35 cellular contexts compared by ENCODE assay signal in the genomic region with DNA sequence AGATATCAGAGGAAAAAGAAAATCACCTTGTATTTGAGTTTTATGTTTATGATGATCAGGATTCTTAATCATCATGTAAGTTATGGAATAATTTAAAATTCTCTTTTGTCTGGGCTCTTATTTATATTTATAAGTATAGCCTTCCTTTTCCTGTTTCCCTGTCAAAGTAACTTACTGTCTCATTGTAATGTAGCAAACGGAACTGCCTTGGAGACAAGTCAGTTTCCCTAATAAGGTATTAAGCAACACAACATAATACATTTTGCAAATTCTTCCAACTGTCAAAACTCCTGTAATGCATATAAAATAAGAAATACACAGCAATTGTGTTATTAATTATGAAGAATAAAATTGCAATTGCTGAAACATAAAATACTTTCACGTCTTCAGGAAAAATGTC.
"Had no signal": no experiment of that assay in that cellular context is flagged by ENCODE, and none has a peak within 500 bp of the region (broad histone marks: within the 10 kb centered on the region; RNA-seq: fewer than 3 reads in every experiment).

No MANE protein-coding gene starts in this region.

- H3K27me3 ChIP-seq: adrenal gland, body of pancreas, brain microvascular endothelial cell, breast epithelium had no signal

- H3K4me3 Mint-ChIP-seq: activated B cell treated with CpG ODN at 0.5 μM for 24 hours; activated CD4-positive, alpha-beta memory T cell treated with anti-CD3 and anti-CD28 coated beads for 36 hours; activated CD4-positive, alpha-beta T cell treated with anti-CD3 and anti-CD28 coated beads, Interleukin-2, amount 10 ng/mL, durations not matched to agents 24 days and 14 days; activated CD8-positive, alpha-beta T cell treated with anti-CD3 and anti-CD28 coated beads for 36 hours; activated naive CD4-positive, alpha-beta T cell treated with anti-CD3 and anti-CD28 coated beads for 36 hours; activated naive CD8-positive, alpha-beta T cell treated with anti-CD3 and anti-CD28 coated beads for 36 hours; activated T-cell treated with anti-CD3 and anti-CD28 coated beads, Interleukin-2, amount 50 U/mL, for 4 hours; activated T-cell treated with anti-CD3 and anti-CD28 coated beads, Interleukin-2, amount 50 U/mL, for 72 hours; activated T-helper 1 cell treated with anti-CD3 and anti-CD28 coated beads, Interleukin-12 subunit alpha, Interleukin-12 subunit beta, Interleukin-2, Interleukin-4 antibody, amounts not matched to agents 30 ng/mL and 10 ng/mL and 1 ng/mL, durations not matched to agents 14 hours and 24 hours and 36 hours; activated T-helper 17 cell treated with anti-CD3 and anti-CD28 coated beads, Interleukin-2, amount 50 U/mL, for 72 hours; T-helper 1 cell treated with Interleukin-12 subunit alpha and Interleukin-12 subunit beta and Interleukin-4 antibody, amounts not matched to agents 30 μg/mL and 1 μg/mL, for 36 hours; T-helper 2 cell treated with Interferon-gamma antibody and Interleukin-4, amounts not matched to agents 5 μg/mL and 100 μg/mL, for 36 hours had no signal

- H3K27ac ChIP-seq: adrenal gland, body of pancreas, brain microvascular endothelial cell, breast epithelium, VCaP had no signal

- H3K9me3 ChIP-seq: adrenal gland, body of pancreas, breast epithelium had no signal

- H3K4me1 Mint-ChIP-seq: activated B cell treated with CpG ODN at 0.5 μM for 24 hours; activated CD4-positive, alpha-beta T cell treated with anti-CD3 and anti-CD28 coated beads, Interleukin-2, amount 10 ng/mL, durations not matched to agents 24 days and 14 days; activated naive CD8-positive, alpha-beta T cell treated with anti-CD3 and anti-CD28 coated beads for 36 hours; activated T-helper 17 cell treated with anti-CD3 and anti-CD28 coated beads, Interleukin-2, amount 50 U/mL, for 72 hours had no signal

- ATAC-seq: activated CD8-positive, alpha-beta T cell treated with anti-CD3 and anti-CD28 coated beads for 36 hours; activated naive CD4-positive, alpha-beta T cell treated with anti-CD3 and anti-CD28 coated beads, Interleukin-2, amount 50 U/mL, for 72 hours; activated T-cell treated with anti-CD3 and anti-CD28 coated beads, Interleukin-2, amount 50 U/mL, for 4 hours; activated T-cell treated with anti-CD3 and anti-CD28 coated beads, Interleukin-2, amount 50 U/mL, for 72 hours; activated T-helper 17 cell treated with anti-CD3 and anti-CD28 coated beads, Interleukin-2, amount 50 U/mL, for 72 hours; body of pancreas had no signal

- H3K27me3 Mint-ChIP-seq: activated B cell treated with CpG ODN at 0.5 μM for 24 hours; activated CD4-positive, alpha-beta memory T cell treated with anti-CD3 and anti-CD28 coated beads for 36 hours; activated CD4-positive, alpha-beta T cell treated with anti-CD3 and anti-CD28 coated beads, Interleukin-2, amount 10 ng/mL, durations not matched to agents 24 days and 14 days; activated CD8-positive, alpha-beta T cell treated with anti-CD3 and anti-CD28 coated beads for 36 hours; activated naive CD8-positive, alpha-beta T cell treated with anti-CD3 and anti-CD28 coated beads for 36 hours; activated T-helper 17 cell treated with anti-CD3 and anti-CD28 coated beads, Interleukin-2, amount 50 U/mL, for 72 hours had no signal

- H3K36me3 Mint-ChIP-seq: activated CD4-positive, alpha-beta memory T cell treated with anti-CD3 and anti-CD28 coated beads for 36 hours; activated naive CD4-positive, alpha-beta T cell treated with anti-CD3 and anti-CD28 coated beads, Interleukin-2, amount 50 U/mL, for 72 hours; activated naive CD8-positive, alpha-beta T cell treated with anti-CD3 and anti-CD28 coated beads for 36 hours had no signal

- H3K36me3 ChIP-seq: adrenal gland, brain microvascular endothelial cell, breast epithelium had no signal

- DNase-seq: activated B cell treated with CpG ODN at 0.5 μM for 24 hours; activated CD4-positive, alpha-beta memory T cell treated with anti-CD3 and anti-CD28 coated beads for 36 hours; activated CD4-positive, alpha-beta T cell treated with anti-CD3 and anti-CD28 coated beads for 4 hours; activated CD4-positive, alpha-beta T cell treated with anti-CD3 and anti-CD28 coated beads, Interleukin-2, amount 10 ng/mL, durations not matched to agents 24 days and 14 days; activated CD4-positive, alpha-beta T cell treated with anti-CD3 and anti-CD28 coated beads, Interleukin-2, amount 50 U/mL, for 1 hour; activated CD4-positive, alpha-beta T cell treated with anti-CD3 and anti-CD28 coated beads, Interleukin-2, amount 50 U/mL, for 4 hours; activated CD4-positive, CD25-positive, alpha-beta regulatory T cell treated with anti-CD3 and anti-CD28 coated beads, Interleukin-2, amount 50 U/mL, for 72 hours; activated CD8-positive, alpha-beta memory T cell treated with anti-CD3 and anti-CD28 coated beads, Interleukin-2, amount 50 U/mL, for 4 hours; activated CD8-positive, alpha-beta T cell treated with anti-CD3 and anti-CD28 coated beads for 36 hours; activated effector memory CD4-positive, alpha-beta T cell treated with anti-CD3 and anti-CD28 coated beads, Interleukin-2, amount 50 U/mL, for 16 hours; activated gamma-delta T cell treated with Interleukin-2 at 50 U/mL for 16 hours; activated naive CD4-positive, alpha-beta T cell; activated naive CD4-positive, alpha-beta T cell treated with anti-CD3 and anti-CD28 coated beads for 36 hours; activated naive CD4-positive, alpha-beta T cell treated with anti-CD3 and anti-CD28 coated beads, Interleukin-2, amount 50 U/mL, for 16 hours; activated naive CD8-positive, alpha-beta T cell treated with anti-CD3 and anti-CD28 coated beads for 36 hours; activated T-cell treated with anti-CD3 and anti-CD28 coated beads for 4 hours; activated T-cell treated with anti-CD3 and anti-CD28 coated beads, Interleukin-2, amount 50 U/mL, for 1 hour; activated T-cell treated with anti-CD3 and anti-CD28 coated beads, Interleukin-2, amount 50 U/mL, for 4 hours; activated T-cell treated with anti-CD3 and anti-CD28 coated beads, Interleukin-2, amount 50 U/mL, for 72 hours; adrenal gland; amniotic stem cell; aorta; body of pancreas; brain microvascular endothelial cell; central memory CD4-positive, alpha-beta T cell; T-helper 1 cell; T-helper 2 cell; T-helper 9 cell had no signal

- H3K27ac Mint-ChIP-seq: activated B cell treated with CpG ODN at 0.5 μM for 24 hours; activated CD4-positive, alpha-beta memory T cell treated with anti-CD3 and anti-CD28 coated beads for 36 hours; activated CD4-positive, alpha-beta T cell treated with anti-CD3 and anti-CD28 coated beads, Interleukin-2, amount 10 ng/mL, durations not matched to agents 24 days and 14 days; activated CD8-positive, alpha-beta T cell treated with anti-CD3 and anti-CD28 coated beads for 36 hours; activated naive CD4-positive, alpha-beta T cell treated with anti-CD3 and anti-CD28 coated beads for 36 hours; activated naive CD4-positive, alpha-beta T cell treated with anti-CD3 and anti-CD28 coated beads, Interleukin-2, amount 50 U/mL, for 72 hours; activated naive CD8-positive, alpha-beta T cell treated with anti-CD3 and anti-CD28 coated beads for 36 hours; activated T-cell treated with anti-CD3 and anti-CD28 coated beads, Interleukin-2, amount 50 U/mL, for 72 hours; activated T-helper 1 cell treated with anti-CD3 and anti-CD28 coated beads, Interleukin-12 subunit alpha, Interleukin-12 subunit beta, Interleukin-2, Interleukin-4 antibody, amounts not matched to agents 30 ng/mL and 10 ng/mL and 1 ng/mL, durations not matched to agents 14 hours and 24 hours and 36 hours; activated T-helper 17 cell treated with anti-CD3 and anti-CD28 coated beads, Interleukin-2, amount 50 U/mL, for 72 hours; T-helper 1 cell treated with Interleukin-12 subunit alpha and Interleukin-12 subunit beta and Interleukin-4 antibody, amounts not matched to agents 30 μg/mL and 1 μg/mL, for 36 hours; T-helper 2 cell treated with Interferon-gamma antibody and Interleukin-4, amounts not matched to agents 5 μg/mL and 100 μg/mL, for 36 hours had no signal

- H3K9me3 Mint-ChIP-seq: activated B cell treated with CpG ODN at 0.5 μM for 24 hours; activated CD4-positive, alpha-beta T cell treated with anti-CD3 and anti-CD28 coated beads, Interleukin-2, amount 10 ng/mL, durations not matched to agents 24 days and 14 days; activated CD8-positive, alpha-beta T cell treated with anti-CD3 and anti-CD28 coated beads for 36 hours had no signal

- H3K4me3 ChIP-seq: adrenal gland, body of pancreas, breast epithelium had no signal

- H3K4me1 ChIP-seq: adrenal gland, body of pancreas, breast epithelium had no signal
